In the genomic region with DNA sequence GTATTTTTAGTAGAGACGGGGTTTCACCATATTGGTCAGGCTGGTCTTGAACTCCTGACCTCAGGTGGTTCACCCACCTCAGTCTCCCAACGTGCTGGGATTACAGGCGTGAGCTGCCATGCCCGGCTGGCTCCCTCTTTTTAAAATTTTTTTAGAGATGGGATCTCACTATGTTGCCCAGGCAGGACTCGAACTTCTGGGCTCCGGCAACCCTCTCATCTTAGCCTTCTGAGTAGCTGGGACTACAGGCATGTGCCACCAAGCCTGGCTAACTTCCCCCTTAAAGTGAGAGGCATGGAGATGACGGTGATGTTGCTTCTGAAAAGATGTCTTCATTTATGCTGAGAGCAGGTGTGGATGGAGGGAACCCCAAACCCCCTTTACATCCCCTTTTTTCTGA, we compare ENCODE assay signal across 2 cellular contexts.
TF ChIP-seq lines count a peak whose summit lies in the region.

No MANE protein-coding gene starts in this region.

TF ChIP-seq in IMR-90, 13 proteins besides CTCF, POLR2A, EP300 and RAD21:
- TF ChIP-seq CHD1 (IDR thresholded peaks at IDR 0.05; ENCODE audit: low read depth, low read length) (no peak), RFX5 (IDR thresholded peaks at IDR 0.05; ENCODE audit: low read depth, low read length) (no peak), BHLHE40 (IDR thresholded peaks at IDR 0.05; ENCODE audit: low read depth, low read length) (no peak), MAFK (IDR thresholded peaks at IDR 0.05; ENCODE audit: low read depth, low read length) (no peak), CEBPB (IDR thresholded peaks at IDR 0.05; ENCODE audit: low read depth, low read length) (no peak), MAZ (IDR thresholded peaks at IDR 0.05; ENCODE audit: borderline replicate concordance, low read depth, low read length) (no peak), SMC3 (IDR thresholded peaks at IDR 0.05; ENCODE audit: low read depth, low read length) (no peak), NFE2L2 (IDR thresholded peaks at IDR 0.05; ENCODE audit: low read depth, low read length) (no peak), FOS (IDR thresholded peaks at IDR 0.05; ENCODE audit: low read depth, low read length) (no peak), MXI1 (IDR thresholded peaks at IDR 0.05; ENCODE audit: borderline replicate concordance, low read depth, low read length) (no peak), RCOR1 (IDR thresholded peaks at IDR 0.05; ENCODE audit: insufficient replicate concordance, low read length) (no peak)
- TF ChIP-seq, protein P1, sequence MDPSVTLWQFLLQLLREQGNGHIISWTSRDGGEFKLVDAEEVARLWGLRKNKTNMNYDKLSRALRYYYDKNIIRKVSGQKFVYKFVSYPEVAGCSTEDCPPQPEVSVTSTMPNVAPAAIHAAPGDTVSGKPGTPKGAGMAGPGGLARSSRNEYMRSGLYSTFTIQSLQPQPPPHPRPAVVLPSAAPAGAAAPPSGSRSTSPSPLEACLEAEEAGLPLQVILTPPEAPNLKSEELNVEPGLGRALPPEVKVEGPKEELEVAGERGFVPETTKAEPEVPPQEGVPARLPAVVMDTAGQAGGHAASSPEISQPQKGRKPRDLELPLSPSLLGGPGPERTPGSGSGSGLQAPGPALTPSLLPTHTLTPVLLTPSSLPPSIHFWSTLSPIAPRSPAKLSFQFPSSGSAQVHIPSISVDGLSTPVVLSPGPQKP (IDR thresholded peaks at IDR 0.05; ENCODE audit: borderline replicate concordance, low read depth, low read length), result no peak
- TF ChIP-seq, protein P2, sequence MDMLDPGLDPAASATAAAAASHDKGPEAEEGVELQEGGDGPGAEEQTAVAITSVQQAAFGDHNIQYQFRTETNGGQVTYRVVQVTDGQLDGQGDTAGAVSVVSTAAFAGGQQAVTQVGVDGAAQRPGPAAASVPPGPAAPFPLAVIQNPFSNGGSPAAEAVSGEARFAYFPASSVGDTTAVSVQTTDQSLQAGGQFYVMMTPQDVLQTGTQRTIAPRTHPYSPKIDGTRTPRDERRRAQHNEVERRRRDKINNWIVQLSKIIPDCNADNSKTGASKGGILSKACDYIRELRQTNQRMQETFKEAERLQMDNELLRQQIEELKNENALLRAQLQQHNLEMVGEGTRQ (IDR thresholded peaks at IDR 0.05; ENCODE audit: low read depth, low read length), result no peak

TF ChIP-seq in H1, 55 proteins besides CTCF, POLR2A, EP300 and RAD21:
- no peak for TF ChIP-seq SIN3A (conservative IDR thresholded peaks at IDR 0.05 in 1 of 2, IDR thresholded peaks at IDR 0.05 in 1 of 2; ENCODE audit: low read depth in 1 of 2, low read length in 2 of 2)
- TF ChIP-seq, protein P3, sequence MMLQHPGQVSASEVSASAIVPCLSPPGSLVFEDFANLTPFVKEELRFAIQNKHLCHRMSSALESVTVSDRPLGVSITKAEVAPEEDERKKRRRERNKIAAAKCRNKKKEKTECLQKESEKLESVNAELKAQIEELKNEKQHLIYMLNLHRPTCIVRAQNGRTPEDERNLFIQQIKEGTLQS (IDR thresholded peaks at IDR 0.05; ENCODE audit: insufficient read depth, low read depth, low read length), result no peak
- no peak for TF ChIP-seq CBX5 (IDR thresholded peaks at IDR 0.05; ENCODE audit: low read depth, low read length)
- no peak for TF ChIP-seq EZH2 (IDR thresholded peaks at IDR 0.05; ENCODE audit: low read depth, low read length, severe bottlenecking)
- TF ChIP-seq NANOG (IDR thresholded peaks at IDR 0.05; ENCODE audit: insufficient read depth, low read depth, low read length, poor library complexity, severe bottlenecking), result no peak
- TF ChIP-seq JUN (IDR thresholded peaks at IDR 0.05; ENCODE audit: low read depth, low read length), result no peak
- no peak for TF ChIP-seq ASH2L (IDR thresholded peaks at IDR 0.05; ENCODE audit: low read length)
- TF ChIP-seq RXRA (IDR thresholded peaks at IDR 0.05; ENCODE audit: insufficient read depth, low read depth, low read length), result no peak
- no peak for TF ChIP-seq HDAC6 (IDR thresholded peaks at IDR 0.05; ENCODE audit: low read depth, low read length)
- no peak for TF ChIP-seq CHD1 (IDR thresholded peaks at IDR 0.05; ENCODE audit: low read depth, low read length)
- TF ChIP-seq NRF1 (IDR thresholded peaks at IDR 0.05; ENCODE audit: low read depth, low read length), result no peak
- no peak for TF ChIP-seq YY1 (IDR thresholded peaks at IDR 0.05; ENCODE audit: low read depth, low read length)
- TF ChIP-seq TBP (IDR thresholded peaks at IDR 0.05; ENCODE audit: low read depth, low read length), result no peak
- TF ChIP-seq SIX5 (IDR thresholded peaks at IDR 0.05; ENCODE audit: low read depth, low read length), result no peak
- TF ChIP-seq TCF12 (IDR thresholded peaks at IDR 0.05; ENCODE audit: low read depth, low read length), result no peak
- no peak for TF ChIP-seq CEBPB (IDR thresholded peaks at IDR 0.05; ENCODE audit: low read depth, low read length)
- TF ChIP-seq JUND (IDR thresholded peaks at IDR 0.05; ENCODE audit: low read length), result no peak
- no peak for TF ChIP-seq GTF2F1 (IDR thresholded peaks at IDR 0.05; ENCODE audit: borderline replicate concordance, low read depth, low read length)
- TF ChIP-seq GABPA (IDR thresholded peaks at IDR 0.05; ENCODE audit: borderline replicate concordance, insufficient read depth, low read length), result no peak
- TF ChIP-seq ZNF274 (IDR thresholded peaks at IDR 0.05; ENCODE audit: borderline replicate concordance, extremely low read depth, low read length), result no peak
